ENCODE assay signal across 9 cellular contexts in genomic region chr1:86774305-86775304, GRCh38.
DNase-seq lines count a peak whose midpoint lies in the region; ATAC-seq and TF ChIP-seq lines count a peak whose summit lies in the region.
"Had no signal": no experiment of that assay in that cellular context is flagged by ENCODE, and none has a peak within 500 bp of the region (broad histone marks: within the 10 kb centered on the region; RNA-seq: fewer than 3 reads in every experiment).

No MANE protein-coding gene starts in this region.

- intact Hi-C loops in natural killer cell (cut with micrococcal nuclease), result no loop called here

- no peaks in the 10 kb centered on the region for H3K27me3 Mint-ChIP-seq in WTC11 (ENCODE audit: low read depth)
- peaks cover 0 to 3% of the 10 kb centered on the region in 2 donors for H3K27me3 Mint-ChIP-seq in natural killer cell (ENCODE audit: low read depth in 2 of 2)

- H3K4me1 ChIP-seq in stomach smooth muscle (ENCODE audit: control insufficient read depth, insufficient read depth, low read length), result peaks cover 5% of the 10 kb centered on the region

- POLR2A ChIA-PET in WTC11 (lab: Charles Lee), result no interaction called here

- no peaks in the 10 kb centered on the region for H3K9me3 ChIP-seq in stomach smooth muscle (ENCODE audit: control insufficient read depth in 2 of 2, low read length in 2 of 2)
- H3K9me3 ChIP-seq: thyroid gland had no signal

- H3K36me3 ChIP-seq in stomach smooth muscle (ENCODE audit: control insufficient read depth in 2 of 2, insufficient read depth in 2 of 2, low read length in 2 of 2), result no peaks in the 10 kb centered on the region
- H3K36me3 ChIP-seq: thyroid gland had no signal

- H3K36me3 Mint-ChIP-seq in WTC11, result no peaks in the 10 kb centered on the region
- no peaks in the 10 kb centered on the region for H3K36me3 Mint-ChIP-seq in natural killer cell

- H3K4me3 ChIP-seq in epithelial cell of proximal tubule (ENCODE audit: low read depth, low read length) (peak overlapping the region; percentile 10), stomach smooth muscle (ENCODE audit: low read length in 2 of 2) (peak overlapping the region; percentile 9 to 29)
- H3K4me3 ChIP-seq: thyroid gland had no signal

- H3K4me3 Mint-ChIP-seq in WTC11 (no peak overlapping the region; the same call in 1 of the 2 replicates), natural killer cell (no peak overlapping the region)

- no peak overlapping the region for H3K27ac Mint-ChIP-seq in WTC11
- peak overlapping the region in 1 of 2 donors; percentile 71 for H3K27ac Mint-ChIP-seq in natural killer cell

- H3K4me1 Mint-ChIP-seq in WTC11 (peaks cover 23% of the 10 kb centered on the region), natural killer cell (peaks cover 8 to 9% of the 10 kb centered on the region in 2 donors)

- no peaks in the 10 kb centered on the region for H3K27me3 ChIP-seq in stomach smooth muscle (ENCODE audit: control insufficient read depth in 1 of 2, insufficient read depth in 2 of 2, low read length in 2 of 2)
- H3K27me3 ChIP-seq: thyroid gland had no signal

- H3K9me3 Mint-ChIP-seq in WTC11, result no peaks in the 10 kb centered on the region
- no peaks in the 10 kb centered on the region for H3K9me3 Mint-ChIP-seq in natural killer cell

- TF ChIP-seq CTCF in AG09319 (IDR thresholded peaks at IDR 0.05; ENCODE audit: low read depth, low read length) (no peak), WTC11 (IDR thresholded peaks at IDR 0.05) (no peak), epithelial cell of proximal tubule (conservative IDR thresholded peaks at IDR 0.05; ENCODE audit: low read depth, low read length) (no peak), natural killer cell (IDR thresholded peaks at IDR 0.05) (no peak)

- H3K27ac ChIP-seq in stomach smooth muscle (ENCODE audit: low read length), result peak overlapping the region; percentile 19
- H3K27ac ChIP-seq: thyroid gland had no signal

- CTCF ChIA-PET in WTC11 (lab: Charles Lee), result interaction anchor here (0.6 to 1.4 kb wide), 4 partner anchors 21 to 191 kb away, joined by 3 to 6 read pairs (median 4); partner anchors contain the start of gene SH3GLB1

- ATAC-seq in GM18873 (IDR thresholded peaks at IDR 0.05; ENCODE audit: low FRiP score, unreplicated experiment) (peak; percentile 95), HG03103 (IDR thresholded peaks at IDR 0.05; ENCODE audit: low read depth, unreplicated experiment) (peak; percentile 94), WTC11 (peak; percentile 82), natural killer cell (peak; percentile 71 to 93 (median 78))

- peak; percentile 71 for DNase-seq in AG09319 (ENCODE audit: extremely low read depth, low read depth)
- peak; percentile 84 for DNase-seq in NCI-H2196 (lab: John Stamatoyannopoulos, UW; ENCODE audit: unreplicated experiment)
- no peak for DNase-seq in WTC11 (ENCODE audit: low spot score)
- peak; percentile 75 for DNase-seq in epithelial cell of proximal tubule (ENCODE audit: low read depth)
- DNase-seq in natural killer cell, result no peak

- no peak overlapping the region for H3K9ac ChIP-seq in stomach smooth muscle (ENCODE audit: low read length in 2 of 2)

TF ChIP-seq in WTC11, 78 proteins besides CTCF, POLR2A, EP300 and RAD21 (continues in another document):
- TF ChIP-seq CDX4 (CRISPR knock-in tag; IDR thresholded peaks at IDR 0.05; ENCODE audit: borderline replicate concordance) (no peak), JAZF1 (CRISPR knock-in tag; IDR thresholded peaks at IDR 0.05) (no peak), RORB (CRISPR knock-in tag; IDR thresholded peaks at IDR 0.05) (no peak), PRDM15 (CRISPR knock-in tag; IDR thresholded peaks at IDR 0.05) (no peak), TEAD4 (CRISPR knock-in tag; IDR thresholded peaks at IDR 0.05) (no peak), AFF4 (CRISPR knock-in tag; IDR thresholded peaks at IDR 0.05; ENCODE audit: borderline replicate concordance) (no peak), ZBTB43 (CRISPR knock-in tag; IDR thresholded peaks at IDR 0.05) (no peak), ZNF512 (CRISPR knock-in tag; IDR thresholded peaks at IDR 0.05; ENCODE audit: borderline replicate concordance) (no peak)

Comparison
In these comparisons a context has a peak if more than half of its experiments do, and no peak if none do; other contexts are left out.
1. DNase-seq: peak in AG09319 (single experiment), NCI-H2196 (single experiment) and epithelial cell of proximal tubule (single experiment); none in WTC11 (single experiment) and natural killer cell (single experiment).
2. Peak in every context shown above with its lines, with median percentiles within 50 percentile points of each other: ATAC-seq.